In genomic region chr4:69875986-69876542, GRCh38 we compare ENCODE assay signal across 22 cellular contexts. TPM values are rescaled to one million over a fixed set of nuclear protein-coding genes. Genes with fewer than 3 reads are reported as not detected.
"Had no signal": no experiment of that assay in that cellular context is flagged by ENCODE, and none has a peak within 500 bp of the region (broad histone marks: within the 10 kb centered on the region; RNA-seq: fewer than 3 reads in every experiment).

No MANE protein-coding gene starts in this region.

- H3K36me3 Mint-ChIP-seq: activated naive CD4-positive, alpha-beta T cell treated with anti-CD3 and anti-CD28 coated beads, Interleukin-2, amount 10 ng/mL, durations not matched to agents 7 days and 5 days; activated naive CD8-positive, alpha-beta T cell treated with anti-CD3 and anti-CD28 coated beads for 36 hours had no signal

- H3K4me3 Mint-ChIP-seq: activated CD4-positive, alpha-beta T cell treated with anti-CD3 and anti-CD28 coated beads, Interleukin-2, amount 10 ng/mL, durations not matched to agents 7 days and 5 days; activated CD8-positive, alpha-beta T cell treated with anti-CD3 and anti-CD28 coated beads for 36 hours; activated naive CD4-positive, alpha-beta T cell treated with anti-CD3 and anti-CD28 coated beads, Interleukin-2, amount 10 ng/mL, durations not matched to agents 7 days and 5 days; activated naive CD8-positive, alpha-beta T cell treated with anti-CD3 and anti-CD28 coated beads for 36 hours; activated T-cell treated with anti-CD3 and anti-CD28 coated beads, Interleukin-2, amount 50 U/mL, for 72 hours had no signal

- H3K27ac Mint-ChIP-seq: activated CD4-positive, alpha-beta T cell treated with anti-CD3 and anti-CD28 coated beads, Interleukin-2, amount 10 ng/mL, durations not matched to agents 7 days and 5 days; activated CD8-positive, alpha-beta T cell treated with anti-CD3 and anti-CD28 coated beads for 36 hours; activated naive CD4-positive, alpha-beta T cell treated with anti-CD3 and anti-CD28 coated beads, Interleukin-2, amount 10 ng/mL, durations not matched to agents 7 days and 5 days; activated naive CD8-positive, alpha-beta T cell treated with anti-CD3 and anti-CD28 coated beads for 36 hours; activated T-cell treated with anti-CD3 and anti-CD28 coated beads, Interleukin-2, amount 50 U/mL, for 72 hours; activated T-helper 2 cell treated with anti-CD3 and anti-CD28 coated beads, Interferon-gamma antibody, Interleukin-2, Interleukin-4, amounts not matched to agents 10 μg/mL and 5 μg/mL and 100 μg/mL, durations not matched to agents 14 hours and 24 hours and 36 hours had no signal

- ATAC-seq: activated CD8-positive, alpha-beta T cell treated with anti-CD3 and anti-CD28 coated beads for 36 hours; activated T-cell treated with anti-CD3 and anti-CD28 coated beads, Interleukin-2, amount 50 U/mL, for 72 hours had no signal

- H3K9me3 Mint-ChIP-seq: activated CD4-positive, alpha-beta T cell treated with anti-CD3 and anti-CD28 coated beads, Interleukin-2, amount 10 ng/mL, durations not matched to agents 7 days and 5 days; activated naive CD4-positive, alpha-beta T cell treated with anti-CD3 and anti-CD28 coated beads, Interleukin-2, amount 10 ng/mL, durations not matched to agents 7 days and 5 days; activated T-helper 2 cell treated with anti-CD3 and anti-CD28 coated beads, Interferon-gamma antibody, Interleukin-2, Interleukin-4, amounts not matched to agents 10 μg/mL and 5 μg/mL and 100 μg/mL, durations not matched to agents 14 hours and 24 hours and 36 hours had no signal

- H3K4me1 Mint-ChIP-seq: activated CD4-positive, alpha-beta T cell treated with anti-CD3 and anti-CD28 coated beads, Interleukin-2, amount 10 ng/mL, durations not matched to agents 7 days and 5 days; activated naive CD4-positive, alpha-beta T cell treated with anti-CD3 and anti-CD28 coated beads, Interleukin-2, amount 10 ng/mL, durations not matched to agents 7 days and 5 days; activated naive CD8-positive, alpha-beta T cell treated with anti-CD3 and anti-CD28 coated beads for 36 hours had no signal

- DNase-seq: activated CD4-positive, alpha-beta T cell treated with anti-CD3 and anti-CD28 coated beads, Interleukin-2, amount 10 ng/mL, durations not matched to agents 7 days and 5 days; activated CD4-positive, CD25-positive, alpha-beta regulatory T cell; activated CD8-positive, alpha-beta memory T cell treated with anti-CD3 and anti-CD28 coated beads, Interleukin-2, amount 50 U/mL, for 4 hours; activated CD8-positive, alpha-beta T cell treated with anti-CD3 and anti-CD28 coated beads for 36 hours; activated gamma-delta T cell treated with Interleukin-2 at 50 U/mL for 16 hours; activated naive CD4-positive, alpha-beta T cell treated with anti-CD3 and anti-CD28 coated beads, Interleukin-2, amount 10 ng/mL, durations not matched to agents 7 days and 5 days; activated naive CD8-positive, alpha-beta T cell treated with anti-CD3 and anti-CD28 coated beads for 36 hours; activated T-cell treated with anti-CD3 and anti-CD28 coated beads, Interleukin-2, amount 50 U/mL, for 72 hours; MM.1S; NCI-H1048; NCI-H2029; NCI-H345; NCI-H510A; NCI-H526 treated with DMSO at 0.1 percent for 48 hours; NCI-H82; Right ventricle myocardium superior; SJCRH30; SK-N-SH; T-helper 1 cell had no signal

- H3K27me3 Mint-ChIP-seq: activated CD4-positive, alpha-beta T cell treated with anti-CD3 and anti-CD28 coated beads, Interleukin-2, amount 10 ng/mL, durations not matched to agents 7 days and 5 days; activated CD8-positive, alpha-beta T cell treated with anti-CD3 and anti-CD28 coated beads for 36 hours had no signal

RNA-seq across cellular contexts. Expression of gene SULT1E1, which starts 16.1 kb away (rescaled TPM):
- total RNA-seq: activated CD4-positive, alpha-beta T cell treated with anti-CD3 and anti-CD28 coated beads, Interleukin-2, amount 10 ng/mL, durations not matched to agents 7 days and 5 days; activated CD8-positive, alpha-beta T cell treated with anti-CD3 and anti-CD28 coated beads for 36 hours; activated naive CD8-positive, alpha-beta T cell treated with anti-CD3 and anti-CD28 coated beads for 36 hours; activated T-cell treated with anti-CD3 and anti-CD28 coated beads, Interleukin-2, amount 50 U/mL, for 72 hours; activated T-helper 2 cell treated with anti-CD3 and anti-CD28 coated beads, Interferon-gamma antibody, Interleukin-2, Interleukin-4, amounts not matched to agents 10 μg/mL and 5 μg/mL and 100 μg/mL, durations not matched to agents 14 hours and 24 hours and 36 hours; OCI-LY7; Right ventricle myocardium superior; SJCRH30; T-helper 2 cell treated with Interferon-gamma antibody and Interleukin-4, amounts not matched to agents 100 ng/mL and 5 ng/mL, for 36 hours had no signal

RNA-seq across cellular contexts. Expression of gene CSN1S1, which starts 54.8 kb away (rescaled TPM):
- total RNA-seq: activated CD4-positive, alpha-beta T cell treated with anti-CD3 and anti-CD28 coated beads, Interleukin-2, amount 10 ng/mL, durations not matched to agents 7 days and 5 days; activated CD8-positive, alpha-beta T cell treated with anti-CD3 and anti-CD28 coated beads for 36 hours; activated naive CD8-positive, alpha-beta T cell treated with anti-CD3 and anti-CD28 coated beads for 36 hours; activated T-cell treated with anti-CD3 and anti-CD28 coated beads, Interleukin-2, amount 50 U/mL, for 72 hours; activated T-helper 2 cell treated with anti-CD3 and anti-CD28 coated beads, Interferon-gamma antibody, Interleukin-2, Interleukin-4, amounts not matched to agents 10 μg/mL and 5 μg/mL and 100 μg/mL, durations not matched to agents 14 hours and 24 hours and 36 hours; OCI-LY7; Right ventricle myocardium superior; SJCRH30; T-helper 2 cell treated with Interferon-gamma antibody and Interleukin-4, amounts not matched to agents 100 ng/mL and 5 ng/mL, for 36 hours had no signal
